In genomic region chr6:31700716-31701401, GRCh38 we compare ENCODE assay signal across 12 cellular contexts. TPM values are rescaled to one million over a fixed set of nuclear protein-coding genes. Genes with fewer than 3 reads are reported as not detected.
DNase-seq lines count a peak whose midpoint lies in the region; ATAC-seq and TF ChIP-seq lines count a peak whose summit lies in the region.
"Had no signal": no experiment of that assay in that cellular context is flagged by ENCODE, and none has a peak within 500 bp of the region (broad histone marks: within the 10 kb centered on the region; RNA-seq: fewer than 3 reads in every experiment).

No MANE protein-coding gene starts in this region.

- POLR2A ChIA-PET in activated CD4-positive, alpha-beta memory T cell treated with anti-CD3 and anti-CD28 coated beads, Interleukin-2, amount 10 ng/mL, durations not matched to agents 7 days and 5 days (lab: Charles Lee) = interaction anchor here (1.2 kb wide), 1 partner anchor 17 kb away, joined by 3 read pairs; no protein-coding TSS in a partner anchor

- CTCF ChIA-PET in activated CD4-positive, alpha-beta memory T cell treated with anti-CD3 and anti-CD28 coated beads, Interleukin-2, amount 10 ng/mL, durations not matched to agents 7 days and 5 days (lab: Charles Lee) = interaction anchor here (0.8 kb wide), 1 partner anchor 69 kb away, joined by 3 read pairs; no protein-coding TSS in a partner anchor

- intact Hi-C loops in Right ventricle myocardium superior (cut with DNase I) = loop anchor here (5.0 kb wide), 1 partner anchor 36 kb away; the partner anchor contains the start of gene CLIC1

- no peak for ATAC-seq in activated T-cell treated with anti-CD3 and anti-CD28 coated beads, Interleukin-2, amount 50 U/mL, for 4 hours
- ATAC-seq in memory B cell (ENCODE audit: low read depth) = no peak
- ATAC-seq in stimulated activated memory B cell treated with anti-CD40 and anti-IgM and Interleukin-4, amounts not matched to agents 10 μg/mL and 1 μg/mL and 100 μg/mL, for 72 hours = no peak
- ATAC-seq in Right ventricle myocardium superior (ENCODE audit: poor library complexity) = no peak

- H3K27me3 Mint-ChIP-seq in activated T-cell treated with anti-CD3 and anti-CD28 coated beads, Interleukin-2, amount 50 U/mL, for 4 hours (ENCODE audit: low read depth) = no peaks in the 10 kb centered on the region
- H3K27me3 Mint-ChIP-seq in activated CD4-positive, alpha-beta memory T cell treated with anti-CD3 and anti-CD28 coated beads, Interleukin-2, amount 10 ng/mL, durations not matched to agents 7 days and 5 days = no peaks in the 10 kb centered on the region
- H3K27me3 Mint-ChIP-seq in memory B cell = no peaks in the 10 kb centered on the region
- no peaks in the 10 kb centered on the region for H3K27me3 Mint-ChIP-seq in stimulated activated memory B cell treated with anti-CD40 and anti-IgM and Interleukin-4, amounts not matched to agents 10 μg/mL and 1 μg/mL and 100 μg/mL, for 72 hours

- DNase-seq in activated T-cell treated with anti-CD3 and anti-CD28 coated beads, Interleukin-2, amount 50 U/mL, for 4 hours = no peak
- DNase-seq in activated T-cell treated with anti-CD3 and anti-CD28 coated beads, Interleukin-2, amount 50 U/mL, for 48 hours = no peak
- no peak for DNase-seq in activated CD4-positive, alpha-beta memory T cell treated with anti-CD3 and anti-CD28 coated beads, Interleukin-2, amount 10 ng/mL, durations not matched to agents 7 days and 5 days
- no peak for DNase-seq in memory B cell (ENCODE audit: low spot score in 2 of 2)
- no peak for DNase-seq in cerebellar cortex (ENCODE audit: low spot score)
- no peak for DNase-seq in erythroblast (lab: John Stamatoyannopoulos, UW)
- no peak for DNase-seq in Right ventricle myocardium superior
- DNase-seq: uterus had no signal

- peaks cover 31% of the 10 kb centered on the region for H3K4me1 Mint-ChIP-seq in activated T-cell treated with anti-CD3 and anti-CD28 coated beads, Interleukin-2, amount 50 U/mL, for 4 hours (ENCODE audit: low read depth)
- peaks cover 43% of the 10 kb centered on the region for H3K4me1 Mint-ChIP-seq in activated CD4-positive, alpha-beta memory T cell treated with anti-CD3 and anti-CD28 coated beads, Interleukin-2, amount 10 ng/mL, durations not matched to agents 7 days and 5 days
- peaks cover 23% of the 10 kb centered on the region for H3K4me1 Mint-ChIP-seq in memory B cell
- peaks cover 30% of the 10 kb centered on the region for H3K4me1 Mint-ChIP-seq in stimulated activated memory B cell treated with anti-CD40 and anti-IgM and Interleukin-4, amounts not matched to agents 10 μg/mL and 1 μg/mL and 100 μg/mL, for 72 hours

- peaks cover 13% of the 10 kb centered on the region for H3K36me3 Mint-ChIP-seq in activated T-cell treated with anti-CD3 and anti-CD28 coated beads, Interleukin-2, amount 50 U/mL, for 4 hours (ENCODE audit: insufficient read depth)
- peaks cover 30% of the 10 kb centered on the region for H3K36me3 Mint-ChIP-seq in activated CD4-positive, alpha-beta memory T cell treated with anti-CD3 and anti-CD28 coated beads, Interleukin-2, amount 10 ng/mL, durations not matched to agents 7 days and 5 days (ENCODE audit: low read depth)
- H3K36me3 Mint-ChIP-seq in memory B cell = peaks cover 7% of the 10 kb centered on the region
- H3K36me3 Mint-ChIP-seq in stimulated activated memory B cell treated with anti-CD40 and anti-IgM and Interleukin-4, amounts not matched to agents 10 μg/mL and 1 μg/mL and 100 μg/mL, for 72 hours = peaks cover 17% of the 10 kb centered on the region

- H3K4me3 Mint-ChIP-seq in activated T-cell treated with anti-CD3 and anti-CD28 coated beads, Interleukin-2, amount 50 U/mL, for 4 hours = peak overlapping the region; percentile 99
- peak overlapping the region; percentile 98 for H3K4me3 Mint-ChIP-seq in activated CD4-positive, alpha-beta memory T cell treated with anti-CD3 and anti-CD28 coated beads, Interleukin-2, amount 10 ng/mL, durations not matched to agents 7 days and 5 days
- H3K4me3 Mint-ChIP-seq in memory B cell = peak overlapping the region; percentile 49
- no peak overlapping the region for H3K4me3 Mint-ChIP-seq in stimulated activated memory B cell treated with anti-CD40 and anti-IgM and Interleukin-4, amounts not matched to agents 10 μg/mL and 1 μg/mL and 100 μg/mL, for 72 hours

- peak overlapping the region; percentile 12 for H3K27ac Mint-ChIP-seq in activated CD4-positive, alpha-beta memory T cell treated with anti-CD3 and anti-CD28 coated beads, Interleukin-2, amount 10 ng/mL, durations not matched to agents 7 days and 5 days
- no peak overlapping the region for H3K27ac Mint-ChIP-seq in memory B cell
- peak overlapping the region; percentile 96 for H3K27ac Mint-ChIP-seq in stimulated activated memory B cell treated with anti-CD40 and anti-IgM and Interleukin-4, amounts not matched to agents 10 μg/mL and 1 μg/mL and 100 μg/mL, for 72 hours

- no peak for TF ChIP-seq POLR2A in erythroblast (IDR thresholded peaks at IDR 0.05; ENCODE audit: low read length)

- H3K9me3 Mint-ChIP-seq in activated T-cell treated with anti-CD3 and anti-CD28 coated beads, Interleukin-2, amount 50 U/mL, for 4 hours = no peaks in the 10 kb centered on the region
- no peaks in the 10 kb centered on the region for H3K9me3 Mint-ChIP-seq in activated CD4-positive, alpha-beta memory T cell treated with anti-CD3 and anti-CD28 coated beads, Interleukin-2, amount 10 ng/mL, durations not matched to agents 7 days and 5 days
- no peaks in the 10 kb centered on the region for H3K9me3 Mint-ChIP-seq in memory B cell
- no peaks in the 10 kb centered on the region for H3K9me3 Mint-ChIP-seq in stimulated activated memory B cell treated with anti-CD40 and anti-IgM and Interleukin-4, amounts not matched to agents 10 μg/mL and 1 μg/mL and 100 μg/mL, for 72 hours

RNA-seq across cellular contexts. Expression of gene ABHD16A, which starts 2.3 kb away (rescaled TPM):
- 10 to 100 TPM; 33.9 to 38.1 (median 35.2) TPM for total RNA-seq in activated T-cell treated with anti-CD3 and anti-CD28 coated beads, Interleukin-2, amount 50 U/mL, for 4 hours
- 10 to 100 TPM; 53.1 to 55.0 TPM for total RNA-seq in activated CD4-positive, alpha-beta memory T cell treated with anti-CD3 and anti-CD28 coated beads, Interleukin-2, amount 10 ng/mL, durations not matched to agents 7 days and 5 days
- 27.9 TPM for total RNA-seq in Right ventricle myocardium superior

RNA-seq across cellular contexts. Expression of gene LY6G6F, which starts 5.8 kb away (rescaled TPM):
- total RNA-seq in activated T-cell treated with anti-CD3 and anti-CD28 coated beads, Interleukin-2, amount 50 U/mL, for 4 hours = not detected
- not detected for total RNA-seq in activated CD4-positive, alpha-beta memory T cell treated with anti-CD3 and anti-CD28 coated beads, Interleukin-2, amount 10 ng/mL, durations not matched to agents 7 days and 5 days
- total RNA-seq in Right ventricle myocardium superior = not detected
- total RNA-seq: epithelial cell of proximal tubule; T-helper 2 cell treated with Interferon-gamma antibody and Interleukin-4, amounts not matched to agents 100 ng/mL and 5 ng/mL, for 36 hours; uterus had no signal

RNA-seq across cellular contexts. Expression of gene LY6G6D, which starts 14.3 kb away (rescaled TPM):
- total RNA-seq in activated T-cell treated with anti-CD3 and anti-CD28 coated beads, Interleukin-2, amount 50 U/mL, for 4 hours = not detected
- total RNA-seq in activated CD4-positive, alpha-beta memory T cell treated with anti-CD3 and anti-CD28 coated beads, Interleukin-2, amount 10 ng/mL, durations not matched to agents 7 days and 5 days = not detected
- not detected for total RNA-seq in Right ventricle myocardium superior
- total RNA-seq: epithelial cell of proximal tubule; T-helper 2 cell treated with Interferon-gamma antibody and Interleukin-4, amounts not matched to agents 100 ng/mL and 5 ng/mL, for 36 hours had no signal

RNA-seq across cellular contexts. Expression of gene LY6G5C, which starts 20.0 kb away (rescaled TPM):
- total RNA-seq in activated T-cell treated with anti-CD3 and anti-CD28 coated beads, Interleukin-2, amount 50 U/mL, for 4 hours = 1 to 10 TPM; 2.3 to 3.8 (median 3.1) TPM
- total RNA-seq in activated CD4-positive, alpha-beta memory T cell treated with anti-CD3 and anti-CD28 coated beads, Interleukin-2, amount 10 ng/mL, durations not matched to agents 7 days and 5 days = 1 to 10 TPM; 2.3 to 2.6 TPM
- 1.3 TPM for total RNA-seq in Right ventricle myocardium superior

RNA-seq across cellular contexts. Expression of gene LY6G6C, which starts 20.7 kb away (rescaled TPM):
- not detected for total RNA-seq in activated T-cell treated with anti-CD3 and anti-CD28 coated beads, Interleukin-2, amount 50 U/mL, for 4 hours
- total RNA-seq in activated CD4-positive, alpha-beta memory T cell treated with anti-CD3 and anti-CD28 coated beads, Interleukin-2, amount 10 ng/mL, durations not matched to agents 7 days and 5 days = not detected
- total RNA-seq in Right ventricle myocardium superior = not detected
- total RNA-seq: epithelial cell of proximal tubule; mononuclear cell; T-helper 2 cell treated with Interferon-gamma antibody and Interleukin-4, amounts not matched to agents 100 ng/mL and 5 ng/mL, for 36 hours had no signal
